In the genomic region with DNA sequence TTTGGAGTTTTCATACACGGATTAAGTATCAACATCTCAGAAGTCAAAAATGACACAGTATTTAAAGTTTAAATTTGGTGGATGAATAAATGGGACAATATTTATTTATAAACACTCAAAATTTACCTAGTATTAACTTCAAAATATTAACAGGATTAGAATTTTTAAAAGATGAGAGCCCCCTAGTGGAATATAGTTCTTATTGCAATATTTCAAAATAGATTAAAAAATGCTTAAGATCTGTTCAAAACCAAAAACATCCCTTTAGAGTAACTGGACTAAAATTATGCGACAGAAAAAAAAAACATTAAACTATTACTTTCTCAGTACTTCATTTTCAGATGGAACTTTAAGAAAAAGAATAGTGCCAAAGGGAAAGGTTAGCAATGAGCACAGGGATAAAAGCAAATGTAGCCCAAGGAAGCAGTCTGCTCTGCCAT, we compare ENCODE assay signal across 9 cellular contexts. TPM values are rescaled to one million over a fixed set of nuclear protein-coding genes. Genes with fewer than 3 reads are reported as not detected.
DNase-seq lines count a peak whose midpoint lies in the region; ATAC-seq and TF ChIP-seq lines count a peak whose summit lies in the region.
"Had no signal": no experiment of that assay in that cellular context is flagged by ENCODE, and none has a peak within 500 bp of the region (broad histone marks: within the 10 kb centered on the region; RNA-seq: fewer than 3 reads in every experiment).

No MANE protein-coding gene starts in this region.

- no peaks in the 10 kb centered on the region for H3K4me1 Mint-ChIP-seq in activated naive CD4-positive, alpha-beta T cell treated with anti-CD3 and anti-CD28 coated beads for 36 hours (ENCODE audit: low read depth)

- H3K4me3 ChIP-seq in heart left ventricle (no peak overlapping the region), upper lobe of left lung (no peak overlapping the region)

- H3K4me3 Mint-ChIP-seq in activated naive CD4-positive, alpha-beta T cell treated with anti-CD3 and anti-CD28 coated beads for 36 hours: no peak overlapping the region
- H3K4me3 Mint-ChIP-seq: IgD-negative memory B cell had no signal

- no peak for TF ChIP-seq EP300 in upper lobe of left lung (IDR thresholded peaks at IDR 0.05)

- intact Hi-C loops in heart left ventricle (cut with DNase I) (loop anchor here in 4 of 10 donors (5.0 to 10.0 kb wide), 4 partner anchors 138 to 185 kb away; no protein-coding TSS in a partner anchor), left cardiac atrium (cut with DNase I) (loop anchor here in 1 of 2 donors (10.0 kb wide), 1 partner anchor 88 kb away; no protein-coding TSS in a partner anchor)
- intact Hi-C loops in activated naive CD4-positive, alpha-beta T cell treated with anti-CD3 and anti-CD28 coated beads for 36 hours (cut with micrococcal nuclease): loop anchor here (1.0 kb wide), 1 partner anchor 182 kb away; no protein-coding TSS in a partner anchor

- no peak for TF ChIP-seq POLR2A in heart left ventricle (IDR thresholded peaks at IDR 0.05)
- no peak for TF ChIP-seq POLR2A in upper lobe of left lung (IDR thresholded peaks at IDR 0.05)

- H3K27ac Mint-ChIP-seq in activated naive CD4-positive, alpha-beta T cell treated with anti-CD3 and anti-CD28 coated beads for 36 hours: no peak overlapping the region
- H3K27ac Mint-ChIP-seq: IgD-negative memory B cell had no signal

- CTCF ChIA-PET in activated naive CD4-positive, alpha-beta T cell treated with anti-CD3 and anti-CD28 coated beads for 36 hours (lab: Charles Lee): interaction anchor here (0.6 to 2.5 kb wide), 23 partner anchors 11 to 1747 kb away, joined by 3 to 13 read pairs (median 3); no protein-coding TSS in a partner anchor

- no peaks in the 10 kb centered on the region for H3K4me1 ChIP-seq in heart left ventricle
- no peaks in the 10 kb centered on the region for H3K4me1 ChIP-seq in foreskin keratinocyte
- H3K4me1 ChIP-seq in upper lobe of left lung: no peaks in the 10 kb centered on the region

- no peak overlapping the region for H3K27ac ChIP-seq in heart left ventricle
- no peak overlapping the region for H3K27ac ChIP-seq in foreskin keratinocyte
- H3K27ac ChIP-seq in upper lobe of left lung: no peak overlapping the region

- H3K9me3 ChIP-seq in heart left ventricle (no peaks in the 10 kb centered on the region), upper lobe of left lung (no peaks in the 10 kb centered on the region)

- peaks cover 6% of the 10 kb centered on the region for H3K36me3 Mint-ChIP-seq in activated naive CD4-positive, alpha-beta T cell treated with anti-CD3 and anti-CD28 coated beads for 36 hours (ENCODE audit: low read depth)
- H3K36me3 Mint-ChIP-seq: IgD-negative memory B cell had no signal

- H3K9me3 Mint-ChIP-seq in activated naive CD4-positive, alpha-beta T cell treated with anti-CD3 and anti-CD28 coated beads for 36 hours: no peaks in the 10 kb centered on the region
- H3K9me3 Mint-ChIP-seq: IgD-negative memory B cell had no signal

- WGBS in heart left ventricle, 4 donors: 54 to 66% (median 60%) methylated on average over 2 of the region's 2 CpGs
- 55% methylated on average over 2 of the region's 2 CpGs for WGBS in upper lobe of left lung, 2 donors

- TF ChIP-seq CTCF in heart left ventricle (IDR thresholded peaks at IDR 0.05) (peak; percentile 56 to 77 (median 63)), foreskin keratinocyte (conservative IDR thresholded peaks at IDR 0.05) (peak; percentile 62), upper lobe of left lung (IDR thresholded peaks at IDR 0.05) (peak in 4 of 6 experiments; percentile 19 to 48 (median 27))

- ATAC-seq in heart left ventricle (no peak), left cardiac atrium (no peak), foreskin keratinocyte (no peak), upper lobe of left lung (ENCODE audit: low FRiP score in 2 of 2) (no peak)

- no peak for DNase-seq in heart left ventricle
- no peak for DNase-seq in left cardiac atrium
- DNase-seq in RPMI7951 (ENCODE audit: low read depth): peak; percentile 14
- peak in 1 of 2 donors; percentile 7 for DNase-seq in foreskin keratinocyte
- DNase-seq in upper lobe of left lung: no peak
- DNase-seq in activated CD4-positive, alpha-beta T cell treated with anti-CD3 and anti-CD28 coated beads, Interleukin-2, amount 50 U/mL, for 48 hours: no peak
- DNase-seq in activated T-cell treated with anti-CD3 and anti-CD28 coated beads for 4 hours: no peak
- no peak for DNase-seq in activated naive CD4-positive, alpha-beta T cell treated with anti-CD3 and anti-CD28 coated beads for 36 hours

- H3K36me3 ChIP-seq in heart left ventricle (peaks cover 0 to 77% (median 51%) of the 10 kb centered on the region in 9 donors), upper lobe of left lung (peaks cover 8 to 31% (median 13%) of the 10 kb centered on the region in 4 donors)

- no peaks in the 10 kb centered on the region for H3K27me3 ChIP-seq in heart left ventricle
- H3K27me3 ChIP-seq in foreskin keratinocyte: no peaks in the 10 kb centered on the region
- H3K27me3 ChIP-seq in upper lobe of left lung: no peaks in the 10 kb centered on the region

- H3K27me3 Mint-ChIP-seq in activated naive CD4-positive, alpha-beta T cell treated with anti-CD3 and anti-CD28 coated beads for 36 hours (ENCODE audit: low read depth): no peaks in the 10 kb centered on the region
- H3K27me3 Mint-ChIP-seq: IgD-negative memory B cell had no signal

RNA-seq across cellular contexts. Expression of a gene that starts 56.6 kb away (rescaled TPM):
- 10 to 100 TPM; 23.3 to 41.8 (median 31.8) TPM for total RNA-seq in heart left ventricle
- polyA plus RNA-seq in heart left ventricle: 10 to 100 TPM; 30.6 to 37.3 TPM
- 10 to 100 TPM; 38.0 to 39.5 TPM for total RNA-seq in left cardiac atrium
- total RNA-seq in RPMI7951 (2014; rRNA removed; shearing (Covaris generic)): 133 and 182 TPM in 2 replicates
- 66.9 and 73.6 TPM in 2 replicates for total RNA-seq in foreskin keratinocyte
- polyA plus RNA-seq in foreskin keratinocyte: 55.2 and 60.2 TPM in 2 replicates
- 100 to 1,000 TPM in 2 of 6 donors, 10 to 100 TPM in 4; 43.7 to 170 (median 88.6) TPM for total RNA-seq in upper lobe of left lung
- 10 to 100 TPM; 18.8 to 22.6 TPM for total RNA-seq in activated naive CD4-positive, alpha-beta T cell treated with anti-CD3 and anti-CD28 coated beads for 36 hours
